Comparison of ENCODE assay signal across 25 cellular contexts in the genomic region with DNA sequence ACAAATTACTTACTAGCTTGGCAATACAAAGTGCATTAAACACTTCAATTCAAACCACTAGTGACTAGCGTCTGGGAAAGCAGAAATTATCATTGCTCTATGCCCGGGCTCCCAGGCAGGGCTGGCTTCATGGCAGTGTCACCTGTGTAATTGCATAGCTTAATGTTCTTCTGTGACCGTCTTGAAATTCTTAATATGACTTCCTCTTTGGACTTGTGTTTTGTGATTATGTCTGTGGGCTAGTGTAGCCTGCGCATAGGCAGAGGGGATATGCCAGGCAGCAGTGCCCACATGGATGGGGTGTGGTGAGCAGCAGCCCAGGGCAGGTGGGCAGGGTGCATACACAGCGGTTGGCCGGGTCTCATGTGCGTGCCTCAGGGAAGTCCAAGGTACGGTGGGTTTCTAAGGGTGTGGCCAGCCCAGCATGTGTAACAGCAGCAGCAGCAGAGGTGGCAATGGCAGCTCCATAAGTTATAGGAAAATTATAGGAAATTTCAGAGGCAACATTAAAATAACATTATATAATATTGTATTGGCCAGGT.
"Had no signal": no experiment of that assay in that cellular context is flagged by ENCODE, and none has a peak within 500 bp of the region (broad histone marks: within the 10 kb centered on the region; RNA-seq: fewer than 3 reads in every experiment).

No MANE protein-coding gene starts in this region.

- H3K36me3 ChIP-seq: esophagus squamous epithelium, heart right ventricle, ovary, sigmoid colon, suprapubic skin, upper lobe of left lung had no signal

- H3K9me3 ChIP-seq: esophagus squamous epithelium, heart right ventricle, ovary, psoas muscle, sigmoid colon, suprapubic skin, upper lobe of left lung had no signal

- H3K27ac ChIP-seq: esophagus squamous epithelium, heart right ventricle, ovary, psoas muscle, suprapubic skin, upper lobe of left lung had no signal

- H3K4me3 Mint-ChIP-seq: dendritic cell treated with granulocyte-macrophage colony-stimulating factor and Interleukin-4, amounts not matched to agents 40 ng/mL and 50 ng/mL, for 4 days; mesothelial cell of epicardium; nephron; stimulated activated naive CD8-positive, alpha-beta T cell treated with anti-CD3 and anti-CD28 coated beads, Interleukin-15, amount 100 ng/mL, for 72 hours had no signal

- H3K4me1 ChIP-seq: esophagus squamous epithelium, psoas muscle, suprapubic skin had no signal

- H3K4me3 ChIP-seq: esophagus squamous epithelium, heart right ventricle, lung, ovary, psoas muscle, sigmoid colon, suprapubic skin, upper lobe of left lung had no signal

- H3K27ac Mint-ChIP-seq: dendritic cell treated with granulocyte-macrophage colony-stimulating factor and Interleukin-4, amounts not matched to agents 40 ng/mL and 50 ng/mL, for 4 days; mesothelial cell of epicardium; naive thymus-derived CD4-positive, alpha-beta T cell; nephron; stimulated activated naive CD8-positive, alpha-beta T cell treated with anti-CD3 and anti-CD28 coated beads, Interleukin-15, amount 100 ng/mL, for 72 hours had no signal

- DNase-seq: caudate nucleus; effector memory CD4-positive, alpha-beta T cell; erythroblast; esophagus squamous epithelium; foreskin melanocyte; glutamatergic neuron; heart right ventricle; mesenchymal stem cell; naive thymus-derived CD4-positive, alpha-beta T cell; occipital lobe; ovary; posterior cingulate gyrus; psoas muscle; sigmoid colon; stimulated activated CD4-positive, alpha-beta T cell treated with anti-CD3 and anti-CD28 coated beads, Interleukin-15, amount 100 ng/mL, for 24 hours; stimulated activated CD4-positive, alpha-beta T cell treated with anti-CD3 and anti-CD28 coated beads, Interleukin-2, amount 100 ng/mL, for 48 hours; stimulated activated naive CD4-positive, alpha-beta T cell; stimulated activated naive CD8-positive, alpha-beta T cell treated with anti-CD3 and anti-CD28 coated beads, Interleukin-15, amount 100 ng/mL, for 72 hours; upper lobe of left lung had no signal

- H3K4me1 Mint-ChIP-seq: mesothelial cell of epicardium had no signal

- H3K27me3 Mint-ChIP-seq: dendritic cell treated with granulocyte-macrophage colony-stimulating factor and Interleukin-4, amounts not matched to agents 40 ng/mL and 50 ng/mL, for 4 days had no signal

- H3K9me3 Mint-ChIP-seq: dendritic cell treated with granulocyte-macrophage colony-stimulating factor and Interleukin-4, amounts not matched to agents 40 ng/mL and 50 ng/mL, for 4 days; mesothelial cell of epicardium; nephron; stimulated activated naive CD8-positive, alpha-beta T cell treated with anti-CD3 and anti-CD28 coated beads, Interleukin-15, amount 100 ng/mL, for 72 hours had no signal

- H3K27me3 ChIP-seq: esophagus squamous epithelium, heart right ventricle, ovary, sigmoid colon, suprapubic skin, upper lobe of left lung had no signal

- ATAC-seq: heart right ventricle; left lobe of liver; naive thymus-derived CD4-positive, alpha-beta T cell; psoas muscle; stimulated activated naive CD8-positive, alpha-beta T cell treated with anti-CD3 and anti-CD28 coated beads, Interleukin-15, amount 100 ng/mL, for 72 hours had no signal

- H3K36me3 Mint-ChIP-seq: mesothelial cell of epicardium; naive thymus-derived CD4-positive, alpha-beta T cell had no signal
